Comparison of ENCODE assay signal across 8 cellular contexts in the genomic region with DNA sequence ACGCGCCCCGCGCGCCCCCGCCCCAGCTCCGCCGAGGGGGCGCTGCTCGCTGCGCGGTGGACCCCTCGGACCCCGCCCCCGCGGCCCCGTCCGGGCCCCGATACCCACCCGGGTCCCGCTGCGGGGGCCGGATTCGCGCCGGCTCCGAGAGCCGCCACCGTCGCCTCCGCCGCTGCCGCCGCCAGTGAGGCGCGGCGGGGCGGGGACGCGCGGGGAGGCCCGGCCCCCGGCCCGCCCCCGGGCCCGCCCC. TPM values are rescaled to one million over a fixed set of nuclear protein-coding genes. Genes with fewer than 3 reads are reported as not detected.
DNase-seq lines count a peak whose midpoint lies in the region; ATAC-seq and TF ChIP-seq lines count a peak whose summit lies in the region.

TBC1D16 (minus strand) TSS at position 186 of the 250 bp plus-strand sequence. CDS start 22,325 bp downstream, outside the sequence.

- TF ChIP-seq POLR2A in body of pancreas (IDR thresholded peaks at IDR 0.05): no peak
- TF ChIP-seq POLR2A in suprapubic skin (IDR thresholded peaks at IDR 0.05): no peak

- peak within 1 kb of the TSS; percentile 62 to 93 for H3K4me3 ChIP-seq in body of pancreas
- peak within 1 kb of the TSS; percentile 67 for H3K4me3 ChIP-seq in suprapubic skin

- intact Hi-C loops in body of pancreas (cut with DNase I): no loop called here

- WGBS in body of pancreas, 2 donors: 0% methylated on average over 8 of the region's 46 CpGs; no CpG with 5 or more reads in 1 of the 2 donors
- no CpG with 5 or more reads among the region's 46 CpGs for WGBS in suprapubic skin

- H3K9me3 ChIP-seq in body of pancreas (no peaks in the 10 kb centered on the region), suprapubic skin (no peaks in the 10 kb centered on the region)

- TF ChIP-seq EP300 in suprapubic skin (IDR thresholded peaks at IDR 0.05): no peak

- DNase-seq in body of pancreas: no peak
- DNase-seq in left lobe of liver (ENCODE audit: low spot score): no peak
- DNase-seq in suprapubic skin (ENCODE audit: low spot score in 2 of 2): no peak
- DNase-seq in activated CD4-positive, CD25-positive, alpha-beta regulatory T cell (lab: John Stamatoyannopoulos, UW): no peak

- H3K27ac ChIP-seq in 22Rv1 (peak within 1 kb of the TSS; percentile 89), body of pancreas (peak within 1 kb of the TSS; percentile 86 to 97 (median 94)), suprapubic skin (peak within 1 kb of the TSS; percentile 85)

- H3K27me3 ChIP-seq in body of pancreas: no peaks in the 10 kb centered on the region
- H3K27me3 ChIP-seq in suprapubic skin: no peaks in the 10 kb centered on the region

- H3K36me3 ChIP-seq in body of pancreas (replicated peaks in 1 of 2; ENCODE audit: insufficient read depth in 1 of 2, low read depth in 2 of 2): no peaks in the 10 kb centered on the region
- no peaks in the 10 kb centered on the region for H3K36me3 ChIP-seq in suprapubic skin

- TF ChIP-seq CTCF in 22Rv1 (IDR thresholded peaks at IDR 0.05) (no peak), body of pancreas (IDR thresholded peaks at IDR 0.05) (no peak), suprapubic skin (IDR thresholded peaks at IDR 0.05) (no peak)

- peaks cover 35% of the 10 kb centered on the region for H3K4me1 ChIP-seq in body of pancreas
- peaks cover 43% of the 10 kb centered on the region for H3K4me1 ChIP-seq in suprapubic skin

- ATAC-seq in HG03175 (IDR thresholded peaks at IDR 0.05; ENCODE audit: unreplicated experiment) (peak; percentile 48), body of pancreas (no peak), left lobe of liver (no peak), HG02571 (IDR thresholded peaks at IDR 0.05; ENCODE audit: unreplicated experiment) (no peak), HG02623 (IDR thresholded peaks at IDR 0.05; ENCODE audit: unreplicated experiment) (no peak)

RNA-seq across cellular contexts. Expression of gene TBC1D16, which starts in this region (rescaled TPM):
- total RNA-seq in body of pancreas (10 to 100 TPM; 21.0 to 37.2 TPM), left lobe of liver (16.4 TPM), suprapubic skin (10 to 100 TPM; 18.6 to 33.6 (median 22.7) TPM)
